ENCODE assay signal across 8 cellular contexts in genomic region chr17:42049834-42050359, GRCh38. TPM values are rescaled to one million over a fixed set of nuclear protein-coding genes. Genes with fewer than 3 reads are reported as not detected.
DNase-seq lines count a peak whose midpoint lies in the region; ATAC-seq and TF ChIP-seq lines count a peak whose summit lies in the region.

No MANE protein-coding gene starts in this region.

- H3K36me3 ChIP-seq in adipocyte (ENCODE audit: control insufficient read depth, insufficient read depth, low read length, severe bottlenecking) (no peaks in the 10 kb centered on the region), testis (ENCODE audit: low read depth, missing control alignments) (no peaks in the 10 kb centered on the region)

- H3K9me3 Mint-ChIP-seq in T-helper 1 cell treated with Interleukin-12 subunit alpha and Interleukin-12 subunit beta and Interleukin-4 antibody, amounts not matched to agents 30 μg/mL and 1 μg/mL, for 36 hours: no peaks in the 10 kb centered on the region

- DNase-seq in T-helper 1 cell (no peak), adipocyte (ENCODE audit: low read depth) (no peak), left colon (no peak), testis (no peak), putamen (ENCODE audit: low spot score) (no peak), GM19240 (ENCODE audit: insufficient read length, low spot score) (no peak), NCI-H1436 (lab: John Stamatoyannopoulos, UW) (no peak)

- 0 to 2% methylated on average over 5 of the region's 5 CpGs for WGBS in testis, 2 donors

- no peaks in the 10 kb centered on the region for H3K36me3 Mint-ChIP-seq in T-helper 1 cell treated with Interleukin-12 subunit alpha and Interleukin-12 subunit beta and Interleukin-4 antibody, amounts not matched to agents 30 μg/mL and 1 μg/mL, for 36 hours (ENCODE audit: low read depth)

- intact Hi-C loops in left colon (cut with DNase I, micrococcal nuclease) (loop anchor here in 1 of 2 donors (10.0 kb wide), 1 partner anchor 65 kb away; the partner anchor contains the start of gene DHX58), testis (cut with DNase I; ENCODE audit: low total_unique reads) (no loop called here)

- TF ChIP-seq CTCF in testis (IDR thresholded peaks at IDR 0.05): no peak

- peak overlapping the region; percentile 25 for H3K9ac ChIP-seq in adipocyte (ENCODE audit: low read length)

- no peak for TF ChIP-seq POLR2A in testis (IDR thresholded peaks at IDR 0.05)

- no peak overlapping the region for H3K27ac Mint-ChIP-seq in T-helper 1 cell treated with Interleukin-12 subunit alpha and Interleukin-12 subunit beta and Interleukin-4 antibody, amounts not matched to agents 30 μg/mL and 1 μg/mL, for 36 hours

- H3K4me3 ChIP-seq in adipocyte (ENCODE audit: low read length) (peak overlapping the region; percentile 63), testis (peak overlapping the region; percentile 66 to 77)

- H3K27me3 ChIP-seq in adipocyte (replicated peaks; ENCODE audit: control insufficient read depth, insufficient read depth, low read length): peaks cover 52% of the 10 kb centered on the region
- no peaks in the 10 kb centered on the region for H3K27me3 ChIP-seq in testis

- H3K27me3 Mint-ChIP-seq in T-helper 1 cell treated with Interleukin-12 subunit alpha and Interleukin-12 subunit beta and Interleukin-4 antibody, amounts not matched to agents 30 μg/mL and 1 μg/mL, for 36 hours (ENCODE audit: low read depth): peaks cover 59% of the 10 kb centered on the region

- H3K4me3 Mint-ChIP-seq in T-helper 1 cell treated with Interleukin-12 subunit alpha and Interleukin-12 subunit beta and Interleukin-4 antibody, amounts not matched to agents 30 μg/mL and 1 μg/mL, for 36 hours: peak overlapping the region; percentile 59

- H3K9me3 ChIP-seq in adipocyte (ENCODE audit: control insufficient read depth, low read length) (no peaks in the 10 kb centered on the region), testis (no peaks in the 10 kb centered on the region)

- H3K4me1 Mint-ChIP-seq in T-helper 1 cell treated with Interleukin-12 subunit alpha and Interleukin-12 subunit beta and Interleukin-4 antibody, amounts not matched to agents 30 μg/mL and 1 μg/mL, for 36 hours (ENCODE audit: low read depth): peaks cover 4% of the 10 kb centered on the region

- H3K4me1 ChIP-seq in adipocyte (ENCODE audit: control insufficient read depth, insufficient read depth, low read length) (no peaks in the 10 kb centered on the region), testis (peaks cover 16% of the 10 kb centered on the region)

- H3K27ac ChIP-seq in testis: peak overlapping the region; percentile 38 to 50

- peak; percentile 71 for ATAC-seq in left colon

RNA-seq across cellular contexts. Expression of gene C17orf113, which starts 0.5 kb away (rescaled TPM):
- total RNA-seq in left colon (1 to 10 TPM; 1.8 to 2.5 TPM), testis (10 to 100 TPM in 1 of 2 donors, 1 to 10 TPM in 1; 7.7 to 11.3 TPM)
- polyA plus RNA-seq in testis (ENCODE audit: insufficient read depth, low read depth, low replicate concordance): 2.8 TPM

RNA-seq across cellular contexts. Expression of gene NKIRAS2, which starts 30.0 kb away (rescaled TPM):
- 10 to 100 TPM; 29.4 to 31.9 TPM for total RNA-seq in left colon
- 100 to 1,000 TPM in 1 of 2 donors, 10 to 100 TPM in 1; 85.1 to 103 TPM for total RNA-seq in testis
- 65.4 TPM for polyA plus RNA-seq in testis (ENCODE audit: insufficient read depth, low read depth, low replicate concordance)

RNA-seq across cellular contexts. Expression of gene DNAJC7, which starts 32.7 kb away (rescaled TPM):
- total RNA-seq in left colon: 10 to 100 TPM; 76.5 to 84.6 TPM
- 10 to 100 TPM; 81.1 to 86.2 TPM for total RNA-seq in testis
- 94.3 TPM for polyA plus RNA-seq in testis (ENCODE audit: insufficient read depth, low read depth, low replicate concordance)

RNA-seq across cellular contexts. Expression of gene ZNF385C, which starts 48.4 kb away (rescaled TPM):
- under 1 TPM; 0.34 to 0.40 TPM for total RNA-seq in left colon
- 10 to 100 TPM; 17.9 to 26.6 TPM for total RNA-seq in testis
- polyA plus RNA-seq in testis (ENCODE audit: insufficient read depth, low read depth, low replicate concordance): 21.4 TPM
